15 cellular contexts compared by ENCODE assay signal in the genomic region with DNA sequence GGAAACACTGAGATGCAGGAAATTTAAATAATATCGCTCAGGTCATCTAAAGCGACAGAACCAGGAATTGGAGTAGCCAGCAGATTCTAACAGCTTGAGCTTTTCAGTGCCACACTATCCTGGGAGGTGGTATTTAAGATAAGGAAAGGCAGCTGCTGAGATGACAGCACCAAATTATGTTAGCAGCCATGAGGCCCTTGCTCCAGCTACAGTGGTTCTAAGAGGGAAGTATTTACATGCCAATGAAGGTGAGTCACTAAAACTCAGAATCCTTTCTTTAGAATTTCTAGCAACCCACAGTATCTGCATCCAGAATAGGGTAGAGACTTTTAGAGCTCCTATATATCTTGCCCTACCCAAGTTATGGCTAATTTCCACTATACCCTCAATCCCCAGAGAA.
A peak's percentile ranks its signal among the peaks of the same experiment; 100 is the strongest.
DNase-seq lines count a peak whose midpoint lies in the region; ATAC-seq, FAIRE-seq and TF ChIP-seq lines count a peak whose summit lies in the region.
"Had no signal": no experiment of that assay in that cellular context is flagged by ENCODE, and none has a peak within 500 bp of the region (broad histone marks: within the 10 kb centered on the region; RNA-seq: fewer than 3 reads in every experiment).

No MANE protein-coding gene starts in this region.

- H3K9me3 Mint-ChIP-seq in activated CD4-positive, alpha-beta T cell treated with anti-CD3 and anti-CD28 coated beads, Interleukin-2, amount 10 ng/mL, durations not matched to agents 7 days and 5 days = no peaks in the 10 kb centered on the region
- no peaks in the 10 kb centered on the region for H3K9me3 Mint-ChIP-seq in activated T-helper 1 cell treated with anti-CD3 and anti-CD28 coated beads, Interleukin-12 subunit alpha, Interleukin-12 subunit beta, Interleukin-2, Interleukin-4 antibody, amounts not matched to agents 30 ng/mL and 10 ng/mL and 1 ng/mL, durations not matched to agents 14 hours and 24 hours and 36 hours
- no peaks in the 10 kb centered on the region for H3K9me3 Mint-ChIP-seq in CD4-positive, alpha-beta T cell
- H3K9me3 Mint-ChIP-seq: immature natural killer cell had no signal

- CTCF ChIA-PET in IMR-90 (lab: Yijun Ruan, JAX) (interaction anchor here (0.6 to 0.9 kb wide), 2 partner anchors 234 to 1725 kb away, joined by 3 read pairs; no protein-coding TSS in a partner anchor), H1 (lab: Charles Lee; ENCODE audit: partially characterized antibody) (interaction anchor here (0.6 to 1.5 kb wide), 6 partner anchors 21 to 619 kb away, joined by 3 to 9 read pairs (median 4); no protein-coding TSS in a partner anchor)
- CTCF ChIA-PET in activated CD4-positive, alpha-beta T cell treated with anti-CD3 and anti-CD28 coated beads, Interleukin-2, amount 10 ng/mL, durations not matched to agents 7 days and 5 days (lab: Charles Lee) = no interaction called here
- CTCF ChIA-PET in CD4-positive, alpha-beta T cell (lab: Charles Lee) = no interaction called here

- DNase-seq in AG08396 (ENCODE audit: low spot score) (peak; percentile 65), IMR-90 (peak; percentile 88), H1 (ENCODE audit: low read depth in 1 of 2, low spot score in 2 of 2) (peak in 1 of 2 experiments; percentile 39), left lung (no peak), amygdala (lab: John Stamatoyannopoulos, UW) (no peak)
- no peak for DNase-seq in activated CD4-positive, alpha-beta T cell treated with anti-CD3 and anti-CD28 coated beads, Interleukin-2, amount 10 ng/mL, durations not matched to agents 7 days and 5 days
- no peak for DNase-seq in activated T-helper 1 cell treated with anti-CD3 and anti-CD28 coated beads, Interleukin-12 subunit alpha, Interleukin-12 subunit beta, Interleukin-2, Interleukin-4 antibody, amounts not matched to agents 30 ng/mL and 10 ng/mL and 1 ng/mL, durations not matched to agents 14 hours and 24 hours and 36 hours (ENCODE audit: low spot score)
- no peak for DNase-seq in CD4-positive, alpha-beta T cell
- DNase-seq: activated effector memory CD4-positive, alpha-beta T cell treated with anti-CD3 and anti-CD28 coated beads, Interleukin-2, amount 50 U/mL, for 16 hours; dorsolateral prefrontal cortex; immature natural killer cell; NCI-H1930; upper lobe of left lung had no signal

- H2AK9ac ChIP-seq in IMR-90 (replicated peaks; ENCODE audit: low read depth, low read length, poor library complexity) = no peak overlapping the region

- H3K27me3 ChIP-seq in IMR-90 (ENCODE audit: control insufficient read depth, insufficient read depth, low read length) (no peaks in the 10 kb centered on the region), H1 (replicated peaks in 1 of 4; ENCODE audit: control insufficient read depth in 3 of 4, extremely low read depth in 1 of 4, insufficient read depth in 3 of 4, low read length in 3 of 4) (no peaks in the 10 kb centered on the region), left lung (no peaks in the 10 kb centered on the region)
- no peaks in the 10 kb centered on the region for H3K27me3 ChIP-seq in CD4-positive, alpha-beta T cell (ENCODE audit: control insufficient read depth, insufficient read depth, low read length)
- H3K27me3 ChIP-seq: dorsolateral prefrontal cortex, upper lobe of left lung had no signal

- no peak overlapping the region for H3K56ac ChIP-seq in IMR-90 (ENCODE audit: extremely low read depth, insufficient read depth, low read length)
- H3K56ac ChIP-seq in H1 (replicated peaks; ENCODE audit: insufficient read length, low read depth, low read length) = no peak overlapping the region

- POLR2A ChIA-PET in IMR-90 (lab: Charles Lee; ENCODE audit: unreplicated experiment) (no interaction called here), H1 (lab: Charles Lee; ENCODE audit: partially characterized antibody) (no interaction called here)
- POLR2A ChIA-PET in activated CD4-positive, alpha-beta T cell treated with anti-CD3 and anti-CD28 coated beads, Interleukin-2, amount 10 ng/mL, durations not matched to agents 7 days and 5 days (lab: Charles Lee) = no interaction called here
- POLR2A ChIA-PET in CD4-positive, alpha-beta T cell (lab: Charles Lee) = no interaction called here

- H3K27ac Mint-ChIP-seq in activated CD4-positive, alpha-beta T cell treated with anti-CD3 and anti-CD28 coated beads, Interleukin-2, amount 10 ng/mL, durations not matched to agents 7 days and 5 days = no peak overlapping the region
- H3K27ac Mint-ChIP-seq in activated T-helper 1 cell treated with anti-CD3 and anti-CD28 coated beads, Interleukin-12 subunit alpha, Interleukin-12 subunit beta, Interleukin-2, Interleukin-4 antibody, amounts not matched to agents 30 ng/mL and 10 ng/mL and 1 ng/mL, durations not matched to agents 14 hours and 24 hours and 36 hours = no peak overlapping the region
- H3K27ac Mint-ChIP-seq in CD4-positive, alpha-beta T cell = no peak overlapping the region
- H3K27ac Mint-ChIP-seq: immature natural killer cell had no signal

- H3K36me3 Mint-ChIP-seq in activated CD4-positive, alpha-beta T cell treated with anti-CD3 and anti-CD28 coated beads, Interleukin-2, amount 10 ng/mL, durations not matched to agents 7 days and 5 days (ENCODE audit: low read depth) = no peaks in the 10 kb centered on the region
- H3K36me3 Mint-ChIP-seq in activated T-helper 1 cell treated with anti-CD3 and anti-CD28 coated beads, Interleukin-12 subunit alpha, Interleukin-12 subunit beta, Interleukin-2, Interleukin-4 antibody, amounts not matched to agents 30 ng/mL and 10 ng/mL and 1 ng/mL, durations not matched to agents 14 hours and 24 hours and 36 hours (ENCODE audit: low read depth) = no peaks in the 10 kb centered on the region
- H3K36me3 Mint-ChIP-seq in CD4-positive, alpha-beta T cell (ENCODE audit: low read depth) = no peaks in the 10 kb centered on the region
- H3K36me3 Mint-ChIP-seq: immature natural killer cell had no signal

- H2BK20ac ChIP-seq in IMR-90 (ENCODE audit: low read depth, low read length) = peak overlapping the region; percentile 86
- H2BK20ac ChIP-seq in H1 (ENCODE audit: low read length) = no peak overlapping the region

- peak; percentile 94 for ATAC-seq in IMR-90 (ENCODE audit: low read depth)
- ATAC-seq in left lung = peak; percentile 80
- ATAC-seq in CD4-positive, alpha-beta T cell (ENCODE audit: poor library complexity) = no peak

- TF ChIP-seq RAD21 in IMR-90 (IDR thresholded peaks at IDR 0.05; ENCODE audit: low read length) (0 out of 2 replicates have a peak, but pooled peaks have one; percentile 11), H1 (IDR thresholded peaks at IDR 0.05 in 1 of 2, conservative IDR thresholded peaks at IDR 0.05 in 1 of 2; ENCODE audit: low read depth in 2 of 2, low read length in 2 of 2) (no peak)

- BruUV-seq in IMR-90 (replicated peaks; lab: Mats Ljungman, UMichigan) = no TSS peak

- H3K18ac ChIP-seq in IMR-90 (ENCODE audit: low read depth, low read length) (peak overlapping the region; percentile 78; the same call in 1 of the 2 replicates), H1 (ENCODE audit: extremely low read depth, low read length) (no peak overlapping the region)

- no peak overlapping the region for H2AFZ ChIP-seq in IMR-90 (replicated peaks; ENCODE audit: low read length, poor library complexity)
- no peak overlapping the region for H2AFZ ChIP-seq in H1 (ENCODE audit: low read length)

- H3K79me1 ChIP-seq in IMR-90 (ENCODE audit: low read depth in 1 of 2, low read length in 2 of 2) (no peaks in the 10 kb centered on the region), H1 (ENCODE audit: low read depth, low read length) (no peaks in the 10 kb centered on the region)

- H4K5ac ChIP-seq in IMR-90 (ENCODE audit: low read depth, low read length) = peak overlapping the region; percentile 32; the same call in 1 of the 2 replicates
- H4K5ac ChIP-seq in H1 (ENCODE audit: insufficient read length, low read depth, low read length) = no peak overlapping the region

- TF ChIP-seq EP300 in H1 (IDR thresholded peaks at IDR 0.05; ENCODE audit: borderline replicate concordance in 1 of 2, low read depth in 2 of 2, low read length in 2 of 2) = no peak

- H2BK120ac ChIP-seq in IMR-90 (ENCODE audit: low read depth, low read length) (peak overlapping the region; percentile 59), H1 (replicated peaks; ENCODE audit: low read depth, low read length) (no peak overlapping the region)

- TF ChIP-seq CTCF in IMR-90 (conservative IDR thresholded peaks at IDR 0.05; ENCODE audit: low read depth, low read length) (no peak), H1 (IDR thresholded peaks at IDR 0.05; ENCODE audit: control extremely low read depth in 1 of 3, insufficient read depth in 1 of 3, low read depth in 1 of 3, low read length in 3 of 3) (no peak), left lung (IDR thresholded peaks at IDR 0.05) (no peak)
- no peak for TF ChIP-seq CTCF in CD4-positive, alpha-beta T cell (IDR thresholded peaks at IDR 0.05)

- no peaks in the 10 kb centered on the region for H3K27me3 Mint-ChIP-seq in activated CD4-positive, alpha-beta T cell treated with anti-CD3 and anti-CD28 coated beads, Interleukin-2, amount 10 ng/mL, durations not matched to agents 7 days and 5 days
- peaks cover 6% of the 10 kb centered on the region for H3K27me3 Mint-ChIP-seq in activated T-helper 1 cell treated with anti-CD3 and anti-CD28 coated beads, Interleukin-12 subunit alpha, Interleukin-12 subunit beta, Interleukin-2, Interleukin-4 antibody, amounts not matched to agents 30 ng/mL and 10 ng/mL and 1 ng/mL, durations not matched to agents 14 hours and 24 hours and 36 hours (ENCODE audit: insufficient read depth)
- H3K27me3 Mint-ChIP-seq in CD4-positive, alpha-beta T cell = peaks cover 8% of the 10 kb centered on the region

- peaks cover 12% of the 10 kb centered on the region for H3K4me1 ChIP-seq in IMR-90 (ENCODE audit: control insufficient read depth, insufficient read depth, low read length)
- H3K4me1 ChIP-seq in H1 (replicated peaks in 1 of 4; ENCODE audit: control insufficient read depth in 3 of 4, insufficient read depth in 4 of 4, low read length in 3 of 4) = peaks cover 0 to 6% (median 4%) of the 10 kb centered on the region in 4 experiments; a peak in 2 of 7 replicates
- H3K4me1 ChIP-seq in left lung = peaks cover 0 to 3% of the 10 kb centered on the region in 2 donors
- H3K4me1 ChIP-seq: prostate gland had no signal

- H3K4me3 ChIP-seq in IMR-90 (ENCODE audit: insufficient read depth, low read depth, low read length) = no peak overlapping the region
- H3K4me3 ChIP-seq in H1 (ENCODE audit: extremely low read depth in 1 of 4, insufficient read depth in 2 of 4, low read depth in 3 of 4, low read length in 4 of 4) = no peak overlapping the region
- H3K4me3 ChIP-seq in left lung = no peak overlapping the region
- H3K4me3 ChIP-seq: dorsolateral prefrontal cortex, prostate gland, upper lobe of left lung had no signal

- H3K9ac ChIP-seq in IMR-90 (ENCODE audit: low read depth, low read length) (no peak overlapping the region), H1 (replicated peaks in 1 of 4; ENCODE audit: extremely low read depth in 1 of 4, low read depth in 3 of 4, low read length in 3 of 4) (no peak overlapping the region)

- H2BK12ac ChIP-seq in H1 (ENCODE audit: low read depth, low read length) = no peak overlapping the region

- H3K4ac ChIP-seq in IMR-90 (ENCODE audit: low read depth, low read length) (peak overlapping the region; percentile 26; the same call in 1 of the 2 replicates), H1 (replicated peaks; ENCODE audit: insufficient read length, low read depth, low read length) (no peak overlapping the region)

- H3K4me1 Mint-ChIP-seq in activated CD4-positive, alpha-beta T cell treated with anti-CD3 and anti-CD28 coated beads, Interleukin-2, amount 10 ng/mL, durations not matched to agents 7 days and 5 days = no peaks in the 10 kb centered on the region
- H3K4me1 Mint-ChIP-seq in activated T-helper 1 cell treated with anti-CD3 and anti-CD28 coated beads, Interleukin-12 subunit alpha, Interleukin-12 subunit beta, Interleukin-2, Interleukin-4 antibody, amounts not matched to agents 30 ng/mL and 10 ng/mL and 1 ng/mL, durations not matched to agents 14 hours and 24 hours and 36 hours (ENCODE audit: low read depth) = no peaks in the 10 kb centered on the region
- no peaks in the 10 kb centered on the region for H3K4me1 Mint-ChIP-seq in CD4-positive, alpha-beta T cell (ENCODE audit: low read depth)
- H3K4me1 Mint-ChIP-seq: immature natural killer cell had no signal

- TF ChIP-seq POLR2A in IMR-90 (IDR thresholded peaks at IDR 0.05; ENCODE audit: low read depth, low read length) (no peak), H1 (IDR thresholded peaks at IDR 0.05; ENCODE audit: control extremely low read depth in 1 of 2, low read depth in 2 of 2, low read length in 2 of 2) (no peak)

- dilution Hi-C loops in IMR-90 (cut with HindIII; ENCODE audit: low sequenced_read_pairs, unreplicated experiment) = no loop called here

- H2AK5ac ChIP-seq in IMR-90 (ENCODE audit: low read depth, low read length) = no peak overlapping the region
- H2AK5ac ChIP-seq in H1 (ENCODE audit: low read depth, low read length) = no peak overlapping the region

- H3K4me3 Mint-ChIP-seq in activated CD4-positive, alpha-beta T cell treated with anti-CD3 and anti-CD28 coated beads, Interleukin-2, amount 10 ng/mL, durations not matched to agents 7 days and 5 days = no peak overlapping the region
- no peak overlapping the region for H3K4me3 Mint-ChIP-seq in activated T-helper 1 cell treated with anti-CD3 and anti-CD28 coated beads, Interleukin-12 subunit alpha, Interleukin-12 subunit beta, Interleukin-2, Interleukin-4 antibody, amounts not matched to agents 30 ng/mL and 10 ng/mL and 1 ng/mL, durations not matched to agents 14 hours and 24 hours and 36 hours
- no peak overlapping the region for H3K4me3 Mint-ChIP-seq in CD4-positive, alpha-beta T cell
- H3K4me3 Mint-ChIP-seq: immature natural killer cell had no signal

- H3K23me2 ChIP-seq in H1 (ENCODE audit: low read depth, low read length) = no peaks in the 10 kb centered on the region

- intact Hi-C loops in IMR-90 (cut with micrococcal nuclease) (loop anchor here (1.0 to 10.0 kb wide), 6 partner anchors 63 to 340 kb away; no protein-coding TSS in a partner anchor), left lung (cut with DNase I) (no loop called here)
- intact Hi-C loops in activated T-helper 1 cell treated with anti-CD3 and anti-CD28 coated beads, Interleukin-12 subunit alpha, Interleukin-12 subunit beta, Interleukin-2, Interleukin-4 antibody, amounts not matched to agents 30 ng/mL and 10 ng/mL and 1 ng/mL, durations not matched to agents 14 hours and 24 hours and 36 hours (cut with micrococcal nuclease) = no loop called here
- intact Hi-C loops in CD4-positive, alpha-beta T cell (cut with DNase I, micrococcal nuclease) = no loop called here

- H3K36me3 ChIP-seq in IMR-90 (ENCODE audit: control insufficient read depth, insufficient read depth, low read length) = no peaks in the 10 kb centered on the region
- H3K36me3 ChIP-seq in H1 (ENCODE audit: control insufficient read depth in 2 of 4, insufficient read depth in 4 of 4, low read length in 3 of 4) = 0 out of 8 replicates have a peak, but pooled peaks cover 0 to 3% (median 0%) of the 10 kb centered on the region in 4 experiments
- H3K36me3 ChIP-seq in left lung = no peaks in the 10 kb centered on the region
- H3K36me3 ChIP-seq: prostate gland, upper lobe of left lung had no signal

- H4K91ac ChIP-seq in IMR-90 (ENCODE audit: insufficient read depth, low read depth, low read length) (no peak overlapping the region), H1 (replicated peaks; ENCODE audit: insufficient read length, low read length) (no peak overlapping the region)

- no peak overlapping the region; the same call in 2 of the 3 replicates for H2BK15ac ChIP-seq in IMR-90 (ENCODE audit: low read depth, low read length)
- no peak overlapping the region for H2BK15ac ChIP-seq in H1 (ENCODE audit: low read length)

- H4K8ac ChIP-seq in IMR-90 (ENCODE audit: low read depth in 2 of 2, low read length in 2 of 2) = peak overlapping the region in 1 of 2 experiments; percentile 32; a peak in 1 of 4 replicates
- no peak overlapping the region for H4K8ac ChIP-seq in H1 (ENCODE audit: extremely low read depth, insufficient read depth, low read length)

- H3K14ac ChIP-seq in IMR-90 (replicated peaks; ENCODE audit: low read depth, low read length) (peak overlapping the region; percentile 59; the same call in 1 of the 2 replicates), H1 (ENCODE audit: insufficient read length) (no peak overlapping the region)

- in situ Hi-C loops in IMR-90 (cut with MboI; ENCODE audit: low sequenced_read_pairs) = no loop called here

- H3K79me2 ChIP-seq in H1 (ENCODE audit: control insufficient read depth in 1 of 2, insufficient read depth in 2 of 2, low read length in 2 of 2) = no peaks in the 10 kb centered on the region

- H2BK5ac ChIP-seq in IMR-90 (ENCODE audit: low read depth, low read length, poor library complexity, severe bottlenecking) = peak overlapping the region; percentile 56
- no peak overlapping the region for H2BK5ac ChIP-seq in H1 (ENCODE audit: low read depth, low read length)

- peak; percentile 32 for FAIRE-seq in H1 (lab: Jason Lieb, UNC)

- H3K9me3 ChIP-seq in IMR-90 (ENCODE audit: control insufficient read depth, insufficient read depth, low read length) (no peaks in the 10 kb centered on the region), H1 (ENCODE audit: insufficient read depth in 2 of 2, low read depth in 1 of 2, low read length in 1 of 2) (no peaks in the 10 kb centered on the region), left lung (no peaks in the 10 kb centered on the region)
- H3K9me3 ChIP-seq in CD4-positive, alpha-beta T cell (ENCODE audit: control insufficient read depth, low read length) = no peaks in the 10 kb centered on the region
- H3K9me3 ChIP-seq: prostate gland, upper lobe of left lung had no signal

- H3K4me2 ChIP-seq in IMR-90 (ENCODE audit: low read depth, low read length) (peak overlapping the region; percentile 33; the same call in 1 of the 2 replicates), H1 (ENCODE audit: insufficient read depth in 1 of 2, low read depth in 2 of 2, low read length in 2 of 2) (no peak overlapping the region)

- H3K9me1 ChIP-seq in IMR-90 (ENCODE audit: insufficient read depth, low read length) = no peaks in the 10 kb centered on the region; the same call in 1 of the 2 replicates

- H4K20me1 ChIP-seq in IMR-90 (ENCODE audit: insufficient read depth, low read length) (no peaks in the 10 kb centered on the region; the same call in 1 of the 2 replicates), H1 (replicated peaks in 1 of 2; ENCODE audit: control insufficient read depth in 1 of 2, insufficient read depth in 2 of 2, low read length in 2 of 2) (no peaks in the 10 kb centered on the region)

- WGBS in IMR-90 (ENCODE audit: extremely low coverage in 2 of 2, insufficient read length in 1 of 2), 2 experiments = no CpG with 5 or more reads among the region's 2 CpGs
- 47% methylated on average over 2 of the region's 2 CpGs; no CpG with 5 or more reads in 1 of the 2 experiments for WGBS in H1 (ENCODE audit: extremely low coverage in 1 of 2, insufficient coverage in 1 of 2, insufficient read length in 1 of 2, insufficient replicate concordance in 2 of 2, low coverage in 1 of 2, low lambda C conversion rate in 2 of 2, missing lambda C conversion rate in 1 of 2), 2 experiments

- H3K23ac ChIP-seq in IMR-90 (ENCODE audit: low read depth, low read length) (no peak overlapping the region; the same call in 1 of the 2 replicates), H1 (ENCODE audit: insufficient read length) (no peak overlapping the region)

- H3K27ac ChIP-seq in IMR-90 (ENCODE audit: insufficient read depth, low read length) = peak overlapping the region; percentile 76; the same call in 1 of the 2 replicates
- no peak overlapping the region for H3K27ac ChIP-seq in H1 (ENCODE audit: low read depth, low read length)
- no peak overlapping the region for H3K27ac ChIP-seq in left lung
- H3K27ac ChIP-seq in CD4-positive, alpha-beta T cell (ENCODE audit: low read depth, low read length) = no peak overlapping the region
- H3K27ac ChIP-seq: C4-2B, prostate gland, upper lobe of left lung had no signal

Comparison
In these comparisons a context has a peak if more than half of its experiments do, and no peak if none do; other contexts are left out.
1. DNase-seq: peak in AG08396 (single experiment) and IMR-90 (single experiment); none in left lung (0 of 2), activated CD4-positive, alpha-beta T cell treated with anti-CD3 and anti-CD28 coated beads, Interleukin-2, amount 10 ng/mL, durations not matched to agents 7 days and 5 days (single experiment), activated T-helper 1 cell treated with anti-CD3 and anti-CD28 coated beads, Interleukin-12 subunit alpha, Interleukin-12 subunit beta, Interleukin-2, Interleukin-4 antibody, amounts not matched to agents 30 ng/mL and 10 ng/mL and 1 ng/mL, durations not matched to agents 14 hours and 24 hours and 36 hours (single experiment), amygdala (0 of 56) and CD4-positive, alpha-beta T cell (0 of 10).
2. CTCF ChIA-PET loops: an anchor here in IMR-90 (0.6 to 0.9 kb wide) and H1 (0.6 to 1.5 kb wide); none called in activated CD4-positive, alpha-beta T cell treated with anti-CD3 and anti-CD28 coated beads, Interleukin-2, amount 10 ng/mL, durations not matched to agents 7 days and 5 days and CD4-positive, alpha-beta T cell.